In genomic region chr4:142126890-142127497, GRCh38 we compare ENCODE assay signal across 8 cellular contexts.
DNase-seq lines count a peak whose midpoint lies in the region; ATAC-seq and TF ChIP-seq lines count a peak whose summit lies in the region.

No MANE protein-coding gene starts in this region.

- DNase-seq in GDM1 (lab: John Stamatoyannopoulos, UW) (peak; percentile 50), LNCaP clone FGC (ENCODE audit: low read depth) (peak; percentile 42), left ventricle myocardium inferior (no peak), smooth muscle cell (lab: John Stamatoyannopoulos, UW; ENCODE audit: unreplicated experiment) (peak; percentile 0), 8988T (no peak)
- peak; percentile 26 for DNase-seq in activated naive CD8-positive, alpha-beta T cell treated with anti-CD3 and anti-CD28 coated beads, Interleukin-2, amount 50 U/mL, for 16 hours (ENCODE audit: low read depth, low spot score)

- H3K36me3 ChIP-seq in left ventricle myocardium inferior, result no peaks in the 10 kb centered on the region
- H3K36me3 ChIP-seq in smooth muscle cell (ENCODE audit: low read depth), result no peaks in the 10 kb centered on the region

- TF ChIP-seq CTCF in LNCaP clone FGC (IDR thresholded peaks at IDR 0.05; ENCODE audit: control insufficient read depth, extremely low read depth, insufficient read depth) (peak; percentile 78), left ventricle myocardium inferior (IDR thresholded peaks at IDR 0.05; ENCODE audit: borderline replicate concordance) (peak; percentile 90), smooth muscle cell (IDR thresholded peaks at IDR 0.05; ENCODE audit: borderline replicate concordance, insufficient read depth, poor library complexity, severe bottlenecking) (peak; percentile 79)

- intact Hi-C loops in left ventricle myocardium inferior (cut with micrococcal nuclease), result loop anchor here (10.0 kb wide), 2 partner anchors 598 to 718 kb away; partner anchors contain the start of gene INPP4B

- no peak overlapping the region for H3K4me3 ChIP-seq in LNCaP clone FGC (ENCODE audit: low read depth, low read length)
- no peak overlapping the region for H3K4me3 ChIP-seq in left ventricle myocardium inferior
- no peak overlapping the region for H3K4me3 ChIP-seq in smooth muscle cell

- peaks cover 29% of the 10 kb centered on the region for H3K4me1 ChIP-seq in left ventricle myocardium inferior
- H3K4me1 ChIP-seq in smooth muscle cell (ENCODE audit: low read depth), result no peaks in the 10 kb centered on the region

- no peaks in the 10 kb centered on the region for H3F3A ChIP-seq in smooth muscle cell (ENCODE audit: low read depth)

- H4K20me1 ChIP-seq in smooth muscle cell (ENCODE audit: low read depth), result no peaks in the 10 kb centered on the region

- no peak overlapping the region for H3K9ac ChIP-seq in smooth muscle cell (ENCODE audit: low read depth)

- H3K27me3 ChIP-seq in left ventricle myocardium inferior (ENCODE audit: low read depth), result no peaks in the 10 kb centered on the region
- no peaks in the 10 kb centered on the region for H3K27me3 ChIP-seq in smooth muscle cell (ENCODE audit: low read depth)

- WGBS in smooth muscle cell (ENCODE audit: low lambda C conversion rate), result 16% methylated on average over 3 of the region's 3 CpGs

- H3K9me3 ChIP-seq in left ventricle myocardium inferior (replicated peaks) (no peaks in the 10 kb centered on the region), smooth muscle cell (replicated peaks; ENCODE audit: low read depth) (no peaks in the 10 kb centered on the region)

- H3K4me2 ChIP-seq in smooth muscle cell, result no peak overlapping the region

- no peak overlapping the region for H2AFZ ChIP-seq in smooth muscle cell (ENCODE audit: low read depth)

- H3K27ac ChIP-seq in left ventricle myocardium inferior (replicated peaks) (no peak overlapping the region), smooth muscle cell (ENCODE audit: low read depth) (no peak overlapping the region)

- no peaks in the 10 kb centered on the region for H3K79me2 ChIP-seq in smooth muscle cell (ENCODE audit: low read depth)

- peak; percentile 81 for ATAC-seq in GM21723 (IDR thresholded peaks at IDR 0.05; ENCODE audit: unreplicated experiment)
- peak; percentile 80 for ATAC-seq in SK-N-SH treated with all-trans-retinoic acid at 6 μM for 48 hours

TF ChIP-seq in SK-N-SH treated with all-trans-retinoic acid at 6 μM for 48 hours, 23 proteins besides CTCF, POLR2A, EP300 and RAD21:
- TF ChIP-seq ZNF70 (CRISPR knock-in tag; IDR thresholded peaks at IDR 0.05) (no peak), ISL1 (CRISPR knock-in tag; IDR thresholded peaks at IDR 0.05) (no peak), RARB (CRISPR knock-in tag; IDR thresholded peaks at IDR 0.05) (no peak), TOX (CRISPR knock-in tag; IDR thresholded peaks at IDR 0.05; ENCODE audit: borderline replicate concordance) (no peak), ESRRG (CRISPR knock-in tag; IDR thresholded peaks at IDR 0.05) (no peak), SNAI2 (CRISPR knock-in tag; IDR thresholded peaks at IDR 0.05) (no peak), ZFP30 (CRISPR knock-in tag; IDR thresholded peaks at IDR 0.05) (no peak), POU6F1 (CRISPR knock-in tag; IDR thresholded peaks at IDR 0.05; ENCODE audit: borderline replicate concordance, low read depth) (no peak), OSR1 (CRISPR knock-in tag; IDR thresholded peaks at IDR 0.05) (no peak), ARNTL (CRISPR knock-in tag; IDR thresholded peaks at IDR 0.05; ENCODE audit: borderline replicate concordance, low read depth) (no peak), ZNF565 (CRISPR knock-in tag; conservative IDR thresholded peaks at IDR 0.05; ENCODE audit: low read depth) (no peak), ZFP3 (CRISPR knock-in tag; IDR thresholded peaks at IDR 0.05) (no peak)

Comparison
In these comparisons a context has a peak if more than half of its experiments do, and no peak if none do; other contexts are left out.
1. DNase-seq: peak in GDM1 (single experiment), LNCaP clone FGC (single experiment), activated naive CD8-positive, alpha-beta T cell treated with anti-CD3 and anti-CD28 coated beads, Interleukin-2, amount 50 U/mL, for 16 hours (single experiment) and smooth muscle cell (single experiment); none in left ventricle myocardium inferior (single experiment) and 8988T (single experiment).
2. Peak in every context shown above with its lines, with median percentiles within 50 percentile points of each other: CTCF ChIP-seq.